In the genomic region with DNA sequence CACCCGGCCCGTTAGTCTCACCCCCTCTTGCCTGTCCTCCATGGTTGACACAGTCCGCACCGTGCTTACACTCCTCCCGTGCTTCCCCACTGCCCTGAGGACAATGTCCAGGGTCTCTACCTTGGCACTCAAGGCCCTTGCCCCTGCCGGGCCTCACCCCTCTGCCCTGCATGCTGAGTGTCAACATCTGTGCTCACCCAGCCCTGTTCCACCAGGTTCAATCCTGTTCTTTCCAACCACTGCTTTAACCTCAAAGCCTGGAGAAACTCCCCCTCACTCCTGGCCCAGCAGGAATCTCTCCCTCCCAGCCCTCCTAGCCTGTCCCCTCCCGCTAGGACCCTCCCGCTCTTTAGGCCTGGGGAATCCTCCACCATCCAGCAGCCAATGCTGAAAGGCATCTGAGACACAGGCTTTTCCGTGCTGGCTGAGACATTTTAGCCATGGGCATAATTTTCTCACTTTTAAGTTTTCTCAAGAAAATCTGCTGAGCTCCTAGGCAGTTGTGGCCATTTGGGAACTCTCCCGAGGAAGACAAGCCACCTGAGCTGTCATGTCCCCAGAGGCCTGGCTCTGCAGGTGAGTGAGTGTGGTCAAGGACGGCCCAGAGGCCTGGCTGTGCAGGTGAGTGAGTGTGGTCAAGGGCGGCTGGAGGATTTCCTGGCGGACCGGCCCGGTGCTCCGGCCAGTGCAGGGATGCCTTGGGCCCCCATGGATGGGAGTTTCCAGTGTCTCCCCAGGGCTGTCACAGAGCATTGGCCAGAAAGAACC, we compare ENCODE assay signal across 28 cellular contexts. TPM values are rescaled to one million over a fixed set of nuclear protein-coding genes. Genes with fewer than 3 reads are reported as not detected.
DNase-seq lines count a peak whose midpoint lies in the region; ATAC-seq lines count a peak whose summit lies in the region.
"Had no signal": no experiment of that assay in that cellular context is flagged by ENCODE, and none has a peak within 500 bp of the region (broad histone marks: within the 10 kb centered on the region; RNA-seq: fewer than 3 reads in every experiment).

No MANE protein-coding gene starts in this region.

- peak overlapping the region in 1 of 2 experiments; percentile 85 for H3K14ac ChIP-seq in mesenchymal stem cell (ENCODE audit: low read length in 2 of 2)

- H2BK5ac ChIP-seq in mesenchymal stem cell (ENCODE audit: low read depth, low read length, poor library complexity, severe bottlenecking) = no peak overlapping the region

- H3K4me2 ChIP-seq in mesenchymal stem cell (ENCODE audit: low read length, poor library complexity, severe bottlenecking) = no peak overlapping the region

- H2AFZ ChIP-seq in mesenchymal stem cell (ENCODE audit: low read depth, low read length) = no peak overlapping the region

- no peak overlapping the region for H3K4me3 ChIP-seq in mesenchymal stem cell (ENCODE audit: insufficient read depth in 1 of 2, low read depth in 1 of 2, low read length in 2 of 2)
- H3K4me3 ChIP-seq: left lung, pancreas, Peyer's patch, upper lobe of left lung had no signal

- H3K27me3 ChIP-seq in mesenchymal stem cell (ENCODE audit: control insufficient read depth in 1 of 2, insufficient read depth in 1 of 2, low read length in 2 of 2) = peaks cover 29% of the 10 kb centered on the region in 2 experiments
- H3K27me3 ChIP-seq: left lung, pancreas, Peyer's patch, upper lobe of left lung had no signal

- H3K27me3 Mint-ChIP-seq in activated T-cell treated with anti-CD3 and anti-CD28 coated beads, Interleukin-2, amount 50 U/mL, for 24 hours = no peaks in the 10 kb centered on the region
- no peaks in the 10 kb centered on the region for H3K27me3 Mint-ChIP-seq in activated T-helper 2 cell treated with anti-CD3 and anti-CD28 coated beads, Interferon-gamma antibody, Interleukin-2, Interleukin-4, amounts not matched to agents 10 μg/mL and 5 μg/mL and 100 μg/mL, durations not matched to agents 14 hours and 24 hours and 36 hours (ENCODE audit: low read depth)
- no peaks in the 10 kb centered on the region for H3K27me3 Mint-ChIP-seq in stimulated activated memory B cell treated with anti-CD40 and anti-IgM and Interleukin-4, amounts not matched to agents 10 μg/mL and 1 μg/mL and 100 μg/mL, for 72 hours
- H3K27me3 Mint-ChIP-seq: activated CD4-positive, alpha-beta memory T cell treated with anti-CD3 and anti-CD28 coated beads, Interleukin-2, amount 10 ng/mL, durations not matched to agents 7 days and 5 days had no signal

- DNase-seq in activated T-cell treated with anti-CD3 and anti-CD28 coated beads, Interleukin-2, amount 50 U/mL, for 24 hours = no peak
- DNase-seq in activated T-cell treated with anti-CD3 and anti-CD28 coated beads for 4 hours (no peak), mesenchymal stem cell (no peak), SKM-1 (lab: John Stamatoyannopoulos, UW; ENCODE audit: unreplicated experiment) (no peak), NCI-H1105 (lab: John Stamatoyannopoulos, UW) (no peak)
- no peak for DNase-seq in activated T-helper 2 cell treated with anti-CD3 and anti-CD28 coated beads, Interferon-gamma antibody, Interleukin-2, Interleukin-4, amounts not matched to agents 10 μg/mL and 5 μg/mL and 100 μg/mL, durations not matched to agents 14 hours and 24 hours and 36 hours (ENCODE audit: low spot score)
- DNase-seq: 8988T; activated CD4-positive, alpha-beta memory T cell treated with anti-CD3 and anti-CD28 coated beads, Interleukin-2, amount 10 ng/mL, durations not matched to agents 7 days and 5 days; activated CD4-positive, CD25-positive, alpha-beta regulatory T cell; activated T-cell treated with anti-CD3 and anti-CD28 coated beads, Interleukin-2, amount 50 U/mL, for 4 hours; AML-193; H7; Kasumi-1; left lung; NCI-H1105 treated with DMSO at 0.1 percent for 48 hours; NCI-H2107; NCI-H510A; pancreas; Peyer's patch; stimulated activated naive CD8-positive, alpha-beta T cell treated with anti-CD3 and anti-CD28 coated beads, Interleukin-15, Interleukin-2, amounts not matched to agents 100 U/mL and 50 U/mL, for 24 hours; upper lobe of left lung had no signal

- ATAC-seq in stimulated activated memory B cell treated with anti-CD40 and anti-IgM and Interleukin-4, amounts not matched to agents 10 μg/mL and 1 μg/mL and 100 μg/mL, for 72 hours = no peak
- ATAC-seq in HG03139 (IDR thresholded peaks at IDR 0.05; ENCODE audit: unreplicated experiment) = no peak
- ATAC-seq: activated naive CD4-positive, alpha-beta T cell treated with anti-CD3 and anti-CD28 coated beads, Interleukin-2, amount 50 U/mL, for 72 hours; activated T-cell treated with anti-CD3 and anti-CD28 coated beads, Interleukin-2, amount 50 U/mL, for 4 hours; left lung; stimulated activated naive CD8-positive, alpha-beta T cell treated with anti-CD3 and anti-CD28 coated beads, Interleukin-15, Interleukin-2, amounts not matched to agents 100 U/mL and 50 U/mL, for 24 hours had no signal

- no peak overlapping the region for H3K23ac ChIP-seq in mesenchymal stem cell (ENCODE audit: low read length in 2 of 2)

- no peaks in the 10 kb centered on the region for H3K9me3 Mint-ChIP-seq in activated T-cell treated with anti-CD3 and anti-CD28 coated beads, Interleukin-2, amount 50 U/mL, for 24 hours
- no peaks in the 10 kb centered on the region for H3K9me3 Mint-ChIP-seq in activated T-helper 2 cell treated with anti-CD3 and anti-CD28 coated beads, Interferon-gamma antibody, Interleukin-2, Interleukin-4, amounts not matched to agents 10 μg/mL and 5 μg/mL and 100 μg/mL, durations not matched to agents 14 hours and 24 hours and 36 hours
- H3K9me3 Mint-ChIP-seq in stimulated activated memory B cell treated with anti-CD40 and anti-IgM and Interleukin-4, amounts not matched to agents 10 μg/mL and 1 μg/mL and 100 μg/mL, for 72 hours = no peaks in the 10 kb centered on the region
- H3K9me3 Mint-ChIP-seq: activated CD4-positive, alpha-beta memory T cell treated with anti-CD3 and anti-CD28 coated beads, Interleukin-2, amount 10 ng/mL, durations not matched to agents 7 days and 5 days; activated naive CD4-positive, alpha-beta T cell treated with anti-CD3 and anti-CD28 coated beads, Interleukin-2, amount 50 U/mL, for 72 hours; activated T-cell treated with anti-CD3 and anti-CD28 coated beads, Interleukin-2, amount 50 U/mL, for 4 hours had no signal

- H3K27ac ChIP-seq in mesenchymal stem cell (ENCODE audit: low read length, poor library complexity, severe bottlenecking) = no peak overlapping the region
- H3K27ac ChIP-seq: left lung, pancreas, upper lobe of left lung had no signal

- no peak overlapping the region for H3K4ac ChIP-seq in mesenchymal stem cell (ENCODE audit: low read depth in 1 of 2, low read length in 2 of 2)

- H3K27ac Mint-ChIP-seq in activated T-cell treated with anti-CD3 and anti-CD28 coated beads, Interleukin-2, amount 50 U/mL, for 24 hours = peak overlapping the region; percentile 26
- H3K27ac Mint-ChIP-seq in activated T-helper 2 cell treated with anti-CD3 and anti-CD28 coated beads, Interferon-gamma antibody, Interleukin-2, Interleukin-4, amounts not matched to agents 10 μg/mL and 5 μg/mL and 100 μg/mL, durations not matched to agents 14 hours and 24 hours and 36 hours = peak overlapping the region; percentile 49
- H3K27ac Mint-ChIP-seq in stimulated activated memory B cell treated with anti-CD40 and anti-IgM and Interleukin-4, amounts not matched to agents 10 μg/mL and 1 μg/mL and 100 μg/mL, for 72 hours = peak overlapping the region; percentile 55
- H3K27ac Mint-ChIP-seq: activated CD4-positive, alpha-beta memory T cell treated with anti-CD3 and anti-CD28 coated beads, Interleukin-2, amount 10 ng/mL, durations not matched to agents 7 days and 5 days had no signal

- peaks cover 7% of the 10 kb centered on the region for H3K4me1 ChIP-seq in mesenchymal stem cell (ENCODE audit: control insufficient read depth, insufficient read depth, low read depth, low read length)
- H3K4me1 ChIP-seq: left lung, pancreas, upper lobe of left lung had no signal

- H4K8ac ChIP-seq in mesenchymal stem cell (ENCODE audit: low read length) = no peak overlapping the region

- intact Hi-C loops in activated T-helper 2 cell treated with anti-CD3 and anti-CD28 coated beads, Interferon-gamma antibody, Interleukin-2, Interleukin-4, amounts not matched to agents 10 μg/mL and 5 μg/mL and 100 μg/mL, durations not matched to agents 14 hours and 24 hours and 36 hours (cut with micrococcal nuclease) = no loop called here

- no peak overlapping the region for H2BK15ac ChIP-seq in mesenchymal stem cell (ENCODE audit: low read depth, poor library complexity, severe bottlenecking)

- H3K18ac ChIP-seq in mesenchymal stem cell (ENCODE audit: low read depth in 1 of 2, low read length in 2 of 2) = no peak overlapping the region

- no peaks in the 10 kb centered on the region for H3K79me1 ChIP-seq in mesenchymal stem cell (replicated peaks; ENCODE audit: low read length, poor library complexity, severe bottlenecking)

- peak overlapping the region in 1 of 2 experiments; percentile 61 for H2BK12ac ChIP-seq in mesenchymal stem cell (ENCODE audit: low read length in 2 of 2)

- no peaks in the 10 kb centered on the region for H3K9me3 ChIP-seq in mesenchymal stem cell (ENCODE audit: control insufficient read depth, low read length)
- H3K9me3 ChIP-seq: left lung, pancreas, Peyer's patch, upper lobe of left lung had no signal

- H2AK5ac ChIP-seq in mesenchymal stem cell (ENCODE audit: low read length, severe bottlenecking) = no peak overlapping the region

- H3K4me3 Mint-ChIP-seq in activated T-cell treated with anti-CD3 and anti-CD28 coated beads, Interleukin-2, amount 50 U/mL, for 24 hours = no peak overlapping the region
- H3K4me3 Mint-ChIP-seq in activated T-helper 2 cell treated with anti-CD3 and anti-CD28 coated beads, Interferon-gamma antibody, Interleukin-2, Interleukin-4, amounts not matched to agents 10 μg/mL and 5 μg/mL and 100 μg/mL, durations not matched to agents 14 hours and 24 hours and 36 hours (ENCODE audit: low read depth) = no peak overlapping the region
- H3K4me3 Mint-ChIP-seq in stimulated activated memory B cell treated with anti-CD40 and anti-IgM and Interleukin-4, amounts not matched to agents 10 μg/mL and 1 μg/mL and 100 μg/mL, for 72 hours = no peak overlapping the region
- H3K4me3 Mint-ChIP-seq: activated CD4-positive, alpha-beta memory T cell treated with anti-CD3 and anti-CD28 coated beads, Interleukin-2, amount 10 ng/mL, durations not matched to agents 7 days and 5 days; activated T-cell treated with anti-CD3 and anti-CD28 coated beads, Interleukin-2, amount 50 U/mL, for 4 hours had no signal

- no peaks in the 10 kb centered on the region for H3K4me1 Mint-ChIP-seq in activated T-cell treated with anti-CD3 and anti-CD28 coated beads, Interleukin-2, amount 50 U/mL, for 24 hours (ENCODE audit: low read depth)
- no peaks in the 10 kb centered on the region for H3K4me1 Mint-ChIP-seq in activated T-helper 2 cell treated with anti-CD3 and anti-CD28 coated beads, Interferon-gamma antibody, Interleukin-2, Interleukin-4, amounts not matched to agents 10 μg/mL and 5 μg/mL and 100 μg/mL, durations not matched to agents 14 hours and 24 hours and 36 hours (ENCODE audit: low read depth)
- H3K4me1 Mint-ChIP-seq in stimulated activated memory B cell treated with anti-CD40 and anti-IgM and Interleukin-4, amounts not matched to agents 10 μg/mL and 1 μg/mL and 100 μg/mL, for 72 hours = peaks cover 39% of the 10 kb centered on the region
- H3K4me1 Mint-ChIP-seq: activated CD4-positive, alpha-beta memory T cell treated with anti-CD3 and anti-CD28 coated beads, Interleukin-2, amount 10 ng/mL, durations not matched to agents 7 days and 5 days had no signal

- H3K36me3 Mint-ChIP-seq in activated T-cell treated with anti-CD3 and anti-CD28 coated beads, Interleukin-2, amount 50 U/mL, for 24 hours (ENCODE audit: low read depth) = peaks cover 67% of the 10 kb centered on the region
- peaks cover 50% of the 10 kb centered on the region for H3K36me3 Mint-ChIP-seq in activated T-helper 2 cell treated with anti-CD3 and anti-CD28 coated beads, Interferon-gamma antibody, Interleukin-2, Interleukin-4, amounts not matched to agents 10 μg/mL and 5 μg/mL and 100 μg/mL, durations not matched to agents 14 hours and 24 hours and 36 hours (ENCODE audit: low read depth)
- H3K36me3 Mint-ChIP-seq in stimulated activated memory B cell treated with anti-CD40 and anti-IgM and Interleukin-4, amounts not matched to agents 10 μg/mL and 1 μg/mL and 100 μg/mL, for 72 hours = peaks cover 35% of the 10 kb centered on the region
- H3K36me3 Mint-ChIP-seq: activated naive CD4-positive, alpha-beta T cell treated with anti-CD3 and anti-CD28 coated beads, Interleukin-2, amount 50 U/mL, for 72 hours had no signal

- peak overlapping the region; percentile 22 for H4K91ac ChIP-seq in mesenchymal stem cell (ENCODE audit: low read length)

- no peak overlapping the region for H3K9ac ChIP-seq in mesenchymal stem cell (ENCODE audit: low read length)

- no peaks in the 10 kb centered on the region for H3K36me3 ChIP-seq in mesenchymal stem cell (ENCODE audit: control insufficient read depth in 1 of 2, insufficient read depth in 2 of 2, low read depth in 1 of 2, low read length in 2 of 2)
- H3K36me3 ChIP-seq: pancreas had no signal

- no peak overlapping the region for H2BK120ac ChIP-seq in mesenchymal stem cell (ENCODE audit: low read depth, low read length)

- 82% methylated on average over 12 of the region's 16 CpGs for WGBS in mesenchymal stem cell

RNA-seq across cellular contexts. Expression of gene P2RX1, which starts 10.8 kb away (rescaled TPM):
- 4.0 and 4.1 TPM in 2 replicates for total RNA-seq in activated T-helper 2 cell treated with anti-CD3 and anti-CD28 coated beads, Interferon-gamma antibody, Interleukin-2, Interleukin-4, amounts not matched to agents 10 μg/mL and 5 μg/mL and 100 μg/mL, durations not matched to agents 14 hours and 24 hours and 36 hours
- 0.47 TPM for polyA plus RNA-seq in mesenchymal stem cell (2013, experiment 1 of 2)
- polyA plus RNA-seq in mesenchymal stem cell (2013, experiment 2 of 2) = 0.49 TPM
- total RNA-seq: Daoy, glomerular endothelial cell, SK-MEL-5 had no signal
- polyA plus RNA-seq: fibroblast of lung had no signal

RNA-seq across cellular contexts. Expression of gene CAMKK1, which starts 34.2 kb away (rescaled TPM):
- 6.5 and 6.6 TPM in 2 replicates for total RNA-seq in activated T-helper 2 cell treated with anti-CD3 and anti-CD28 coated beads, Interferon-gamma antibody, Interleukin-2, Interleukin-4, amounts not matched to agents 10 μg/mL and 5 μg/mL and 100 μg/mL, durations not matched to agents 14 hours and 24 hours and 36 hours
- 3.0 TPM for polyA plus RNA-seq in mesenchymal stem cell (2013, experiment 1 of 2)
- polyA plus RNA-seq in mesenchymal stem cell (2013, experiment 2 of 2) = 2.6 TPM

RNA-seq across cellular contexts. Expression of gene ATP2A3, which starts 37.2 kb away (rescaled TPM):
- 147 and 155 TPM in 2 replicates for total RNA-seq in activated T-helper 2 cell treated with anti-CD3 and anti-CD28 coated beads, Interferon-gamma antibody, Interleukin-2, Interleukin-4, amounts not matched to agents 10 μg/mL and 5 μg/mL and 100 μg/mL, durations not matched to agents 14 hours and 24 hours and 36 hours
- polyA plus RNA-seq in mesenchymal stem cell (2013, experiment 1 of 2) = 1.7 TPM
- polyA plus RNA-seq in mesenchymal stem cell (2013, experiment 2 of 2) = 1.5 TPM
